Comparison of ENCODE assay signal across 11 cellular contexts in the genomic region with DNA sequence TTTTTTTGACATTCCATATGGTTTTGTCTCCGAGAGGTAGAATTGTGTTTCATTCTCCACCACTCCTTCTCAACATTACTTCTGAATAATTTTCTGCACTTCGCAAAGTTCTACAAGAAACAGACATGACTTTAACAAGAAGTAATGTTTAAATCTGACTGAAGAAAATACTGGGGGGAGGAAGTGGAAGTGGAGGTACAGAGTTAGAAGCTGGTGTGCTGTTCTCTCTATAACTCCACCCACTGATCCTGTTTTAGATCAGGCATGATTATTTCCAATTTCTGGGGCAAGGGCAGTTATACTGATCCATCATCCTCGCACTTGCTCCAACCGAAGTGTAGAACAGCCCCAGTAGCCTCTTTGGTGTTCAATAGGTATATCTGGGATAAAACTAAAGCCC.
"Had no signal": no experiment of that assay in that cellular context is flagged by ENCODE, and none has a peak within 500 bp of the region (broad histone marks: within the 10 kb centered on the region; RNA-seq: fewer than 3 reads in every experiment).

No MANE protein-coding gene starts in this region.

- H3K9me3 ChIP-seq: vagina had no signal

- H3K27ac ChIP-seq: skin epidermis, vagina, WERI-Rb-1 had no signal

- H3K4me3 ChIP-seq: skin epidermis, vagina had no signal

- ATAC-seq: activated CD8-positive, alpha-beta T cell treated with anti-CD3 and anti-CD28 coated beads for 36 hours; effector memory CD8-positive, alpha-beta T cell had no signal

- H3K36me3 ChIP-seq: vagina, WERI-Rb-1 had no signal

- DNase-seq: activated CD4-positive, alpha-beta T cell treated with anti-CD3 and anti-CD28 coated beads for 4 hours; activated CD8-positive, alpha-beta memory T cell treated with anti-CD3 and anti-CD28 coated beads, Interleukin-2, amount 50 U/mL, for 4 hours; activated CD8-positive, alpha-beta T cell treated with anti-CD3 and anti-CD28 coated beads for 36 hours; activated naive CD4-positive, alpha-beta T cell treated with Interleukin-2 at 50 U/mL for 16 hours; central memory CD4-positive, alpha-beta T cell; effector memory CD8-positive, alpha-beta T cell; kidney; T1000; WERI-Rb-1 had no signal

- FAIRE-seq: kidney had no signal

- H3K27me3 ChIP-seq: vagina had no signal

- H3K4me1 ChIP-seq: vagina had no signal
